ENCODE assay signal across 16 cellular contexts in genomic region chr6:35764238-35764896, GRCh38. TPM values are rescaled to one million over a fixed set of nuclear protein-coding genes. Genes with fewer than 3 reads are reported as not detected.
DNase-seq lines count a peak whose midpoint lies in the region; ATAC-seq and TF ChIP-seq lines count a peak whose summit lies in the region.
"Had no signal": no experiment of that assay in that cellular context is flagged by ENCODE, and none has a peak within 500 bp of the region (broad histone marks: within the 10 kb centered on the region; RNA-seq: fewer than 3 reads in every experiment).

No MANE protein-coding gene starts in this region.

- H4K20me1 ChIP-seq in GM23338 (replicated peaks; ENCODE audit: insufficient read depth), result no peaks in the 10 kb centered on the region
- H4K20me1 ChIP-seq in neural progenitor cell (ENCODE audit: low read depth), result no peaks in the 10 kb centered on the region

- peak overlapping the region; percentile 87 for H3K27ac ChIP-seq in GM23338 (ENCODE audit: low read depth)
- no peak overlapping the region for H3K27ac ChIP-seq in neural progenitor cell
- no peak overlapping the region for H3K27ac ChIP-seq in Peyer's patch
- H3K27ac ChIP-seq: GM23248, uterus had no signal

- H3K36me3 Mint-ChIP-seq in GM23338 (ENCODE audit: low read depth) (no peaks in the 10 kb centered on the region), glutamatergic neuron (ENCODE audit: unreplicated experiment) (no peaks in the 10 kb centered on the region), neural progenitor cell (no peaks in the 10 kb centered on the region)

- H3K4me3 Mint-ChIP-seq in GM23338, result peak overlapping the region; percentile 80
- H3K4me3 Mint-ChIP-seq in glutamatergic neuron (ENCODE audit: unreplicated experiment), result peak overlapping the region; percentile 86
- peak overlapping the region; percentile 64 for H3K4me3 Mint-ChIP-seq in neural progenitor cell

- TF ChIP-seq POLR2A in Peyer's patch (IDR thresholded peaks at IDR 0.05), result no peak

- H3K9me3 Mint-ChIP-seq in GM23338 (peaks cover 3% of the 10 kb centered on the region; the same call in 2 of the 3 replicates), glutamatergic neuron (ENCODE audit: unreplicated experiment) (peaks cover 2% of the 10 kb centered on the region), neural progenitor cell (peaks cover 9% of the 10 kb centered on the region)

- peak overlapping the region; percentile 65 for H3K9ac ChIP-seq in NT2/D1 (ENCODE audit: insufficient read length, low read depth)
- H3K9ac ChIP-seq in neural progenitor cell, result no peak overlapping the region
- H3K9ac ChIP-seq: GM23248 had no signal

- H3K9me3 ChIP-seq in NT2/D1 (ENCODE audit: insufficient read depth, low read length) (no peaks in the 10 kb centered on the region), neural progenitor cell (ENCODE audit: low read depth) (no peaks in the 10 kb centered on the region), Peyer's patch (no peaks in the 10 kb centered on the region)
- H3K9me3 ChIP-seq: uterus had no signal

- H3K27me3 ChIP-seq in GM23338 (ENCODE audit: insufficient read depth), result no peaks in the 10 kb centered on the region
- no peaks in the 10 kb centered on the region for H3K27me3 ChIP-seq in NT2/D1 (ENCODE audit: insufficient read depth, insufficient read length)
- H3K27me3 ChIP-seq in neural progenitor cell, result no peaks in the 10 kb centered on the region
- H3K27me3 ChIP-seq in Peyer's patch, result no peaks in the 10 kb centered on the region

- H3K79me2 ChIP-seq in GM23338 (replicated peaks; ENCODE audit: insufficient read depth) (no peaks in the 10 kb centered on the region), neural progenitor cell (ENCODE audit: low read depth) (no peaks in the 10 kb centered on the region)

- H3K27ac Mint-ChIP-seq in GM23338, result peak overlapping the region; percentile 97
- H3K27ac Mint-ChIP-seq in glutamatergic neuron (ENCODE audit: unreplicated experiment), result no peak overlapping the region
- H3K27ac Mint-ChIP-seq in neural progenitor cell, result no peak overlapping the region

- no peak overlapping the region for H2AFZ ChIP-seq in GM23338
- H2AFZ ChIP-seq in neural progenitor cell (replicated peaks), result peak overlapping the region; percentile 45
- H2AFZ ChIP-seq: GM23248 had no signal

- H3K4me3 ChIP-seq in GM23338 (peak overlapping the region; percentile 51), NT2/D1 (ENCODE audit: insufficient read length, low read depth) (peak overlapping the region; percentile 58), neural progenitor cell (peak overlapping the region; percentile 43), Peyer's patch (no peak overlapping the region)
- H3K4me3 ChIP-seq: GM23248, uterus had no signal

- DNase-seq in GM23338 (ENCODE audit: low spot score) (peak; percentile 99), NT2/D1 (ENCODE audit: low read depth, low spot score) (peak; percentile 78), glutamatergic neuron (no peak), neural progenitor cell (ENCODE audit: low spot score) (peak; percentile 79), GF-D8 (lab: John Stamatoyannopoulos, UW) (no peak), Peyer's patch (no peak)
- DNase-seq: activated CD4-positive, alpha-beta T cell treated with anti-CD3 and anti-CD28 coated beads, Interleukin-2, amount 50 U/mL, for 1 hour; activated naive CD4-positive, alpha-beta T cell treated with anti-CD3 and anti-CD28 coated beads, Interleukin-2, amount 50 U/mL, for 16 hours; C1 segment of cervical spinal cord; cortex of kidney; GM23248; stimulated activated CD8-positive, alpha-beta memory T cell treated with anti-CD3 and anti-CD28 coated beads, Interleukin-4, amount 100 ng/mL, for 48 hours; uterus had no signal

- TF ChIP-seq CTCF in GM23338 (conservative IDR thresholded peaks at IDR 0.05; ENCODE audit: low read depth in 2 of 2) (peak in 1 of 2 experiments; percentile 21; a peak in 2 of 4 replicates), glutamatergic neuron (IDR thresholded peaks at IDR 0.05; ENCODE audit: partially characterized antibody, unreplicated experiment) (no peak), neural progenitor cell (IDR thresholded peaks at IDR 0.05) (no peak), Peyer's patch (IDR thresholded peaks at IDR 0.05) (no peak)

- H3K27me3 Mint-ChIP-seq in GM23338 (ENCODE audit: insufficient read depth, low read depth, poor library complexity), result peaks cover 14% of the 10 kb centered on the region
- H3K27me3 Mint-ChIP-seq in glutamatergic neuron (ENCODE audit: unreplicated experiment), result peaks cover 5% of the 10 kb centered on the region
- H3K27me3 Mint-ChIP-seq in neural progenitor cell (ENCODE audit: insufficient read depth, low read depth), result peaks cover 23% of the 10 kb centered on the region

- peak overlapping the region; percentile 71 for H3K4me2 ChIP-seq in GM23338
- H3K4me2 ChIP-seq in neural progenitor cell, result peak overlapping the region; percentile 77

- H3K9me2 ChIP-seq in GM23338 (ENCODE audit: insufficient read depth), result no peaks in the 10 kb centered on the region

- peak; percentile 91 for ATAC-seq in GM23338
- ATAC-seq in HG02981 (IDR thresholded peaks at IDR 0.05; ENCODE audit: unreplicated experiment), result no peak
- no peak for ATAC-seq in GM18909 (IDR thresholded peaks at IDR 0.05; ENCODE audit: poor library complexity, unreplicated experiment)

- H3F3A ChIP-seq in GM23338 (replicated peaks; ENCODE audit: low read depth) (0 out of 2 replicates have a peak, but pooled peaks cover 3% of the 10 kb centered on the region), neural progenitor cell (ENCODE audit: low read depth) (peaks cover 26% of the 10 kb centered on the region)

- H3K4me1 Mint-ChIP-seq in GM23338 (peaks cover 24% of the 10 kb centered on the region), glutamatergic neuron (ENCODE audit: low read depth, unreplicated experiment) (peaks cover 2% of the 10 kb centered on the region), neural progenitor cell (peaks cover 18% of the 10 kb centered on the region)

- H3K4me1 ChIP-seq in GM23338 (ENCODE audit: insufficient read depth), result peaks cover 10% of the 10 kb centered on the region
- no peaks in the 10 kb centered on the region for H3K4me1 ChIP-seq in NT2/D1 (ENCODE audit: insufficient read depth, insufficient read length)
- H3K4me1 ChIP-seq in neural progenitor cell, result no peaks in the 10 kb centered on the region
- H3K4me1 ChIP-seq in Peyer's patch, result peaks cover 0 to 5% (median 0%) of the 10 kb centered on the region in 4 donors
- H3K4me1 ChIP-seq: uterus had no signal

- H3K36me3 ChIP-seq in GM23338 (ENCODE audit: insufficient read depth) (no peaks in the 10 kb centered on the region), NT2/D1 (ENCODE audit: insufficient read depth, insufficient read length, low read length) (no peaks in the 10 kb centered on the region), neural progenitor cell (no peaks in the 10 kb centered on the region), Peyer's patch (no peaks in the 10 kb centered on the region)
- H3K36me3 ChIP-seq: uterus had no signal

TF ChIP-seq in GM23338, 12 proteins besides CTCF, POLR2A, EP300 and RAD21 (continues in another document):
- TF ChIP-seq ZNF114 (CRISPR knock-in tag; IDR thresholded peaks at IDR 0.05), result no peak
- peak; percentile 90 for TF ChIP-seq POLR2AphosphoS5 (IDR thresholded peaks at IDR 0.05; ENCODE audit: low read depth)
- peak; percentile 7; the same call in 1 of the 2 replicates for TF ChIP-seq NANOG (IDR thresholded peaks at IDR 0.05; ENCODE audit: borderline replicate concordance)

RNA-seq across cellular contexts. Expression of gene CLPSL2, which starts 12.0 kb away (rescaled TPM):
- total RNA-seq in GM23338 (2014; rRNA removed; shearing (Covaris generic)), result 3.1 TPM in 1 of 2 replicates, not detected in the other
- 2.9 and 3.6 TPM in 2 replicates for polyA plus RNA-seq in GM23338 (2016; fragmentation: Nextera tagmentation; extraction: Ambion mirVana)
- total RNA-seq in glutamatergic neuron (ENCODE audit: unreplicated experiment) (not detected), neural progenitor cell (ENCODE audit: low replicate concordance) (1.4 TPM in 1 of 2 replicates, not detected in the other), Peyer's patch (not detected)
- total RNA-seq: GM23248, NCI-H460, uterus had no signal
- polyA plus RNA-seq: GM23248 had no signal

RNA-seq across cellular contexts. Expression of gene CLPSL1, which starts 16.5 kb away (rescaled TPM):
- not detected in 2 replicates for total RNA-seq in GM23338 (2014; rRNA removed; shearing (Covaris generic))
- 0.80 TPM in 1 of 2 replicates, not detected in the other for polyA plus RNA-seq in GM23338 (2016; fragmentation: Nextera tagmentation; extraction: Ambion mirVana)
- not detected for total RNA-seq in glutamatergic neuron (ENCODE audit: unreplicated experiment)
- total RNA-seq in neural progenitor cell (ENCODE audit: low replicate concordance), result not detected in 2 replicates
- total RNA-seq in Peyer's patch, result not detected
- total RNA-seq: GM23248, NCI-H460, uterus had no signal
- polyA plus RNA-seq: GM23248 had no signal

RNA-seq across cellular contexts. Expression of gene ARMC12, which starts 27.5 kb away (rescaled TPM):
- total RNA-seq in GM23338 (2014; rRNA removed; shearing (Covaris generic)), result 0.90 and 1.3 TPM in 2 replicates
- polyA plus RNA-seq in GM23338 (2016; fragmentation: Nextera tagmentation; extraction: Ambion mirVana), result 0.94 TPM in 2 replicates
- total RNA-seq in glutamatergic neuron (ENCODE audit: unreplicated experiment) (2.6 TPM), neural progenitor cell (ENCODE audit: low replicate concordance) (1.0 and 1.9 TPM in 2 replicates), Peyer's patch (1 to 10 TPM in 2 of 4 donors, not detected in 2; 1.3 to 2.7 TPM)
- total RNA-seq: GM23248 had no signal

RNA-seq across cellular contexts. Expression of gene CLPS, which starts 32.8 kb away (rescaled TPM):
- not detected in 2 replicates for total RNA-seq in GM23338 (2014; rRNA removed; shearing (Covaris generic))
- not detected in 2 replicates for polyA plus RNA-seq in GM23338 (2016; fragmentation: Nextera tagmentation; extraction: Ambion mirVana)
- not detected for total RNA-seq in glutamatergic neuron (ENCODE audit: unreplicated experiment)
- not detected in 2 replicates for total RNA-seq in neural progenitor cell (ENCODE audit: low replicate concordance)
- not detected for total RNA-seq in Peyer's patch
- total RNA-seq: GM23248, NCI-H460, uterus had no signal
- polyA plus RNA-seq: GM23248 had no signal

RNA-seq across cellular contexts. Expression of gene LHFPL5, which starts 40.8 kb away (rescaled TPM):
- total RNA-seq in GM23338 (2014; rRNA removed; shearing (Covaris generic)), result not detected in 2 replicates
- polyA plus RNA-seq in GM23338 (2016; fragmentation: Nextera tagmentation; extraction: Ambion mirVana), result not detected in 2 replicates
- total RNA-seq in glutamatergic neuron (ENCODE audit: unreplicated experiment) (1.7 TPM), neural progenitor cell (ENCODE audit: low replicate concordance) (not detected in 2 replicates), Peyer's patch (not detected)
- total RNA-seq: GM23248, NCI-H460, uterus had no signal
- polyA plus RNA-seq: GM23248 had no signal

Comparison
In these comparisons a context has a peak if more than half of its experiments do, and no peak if none do; other contexts are left out.
1. DNase-seq: peak in GM23338 (single experiment), NT2/D1 (single experiment) and neural progenitor cell (single experiment); none in glutamatergic neuron (single experiment), GF-D8 (single experiment) and Peyer's patch (0 of 3).
2. H3K4me3 ChIP-seq: peak in GM23338 (single experiment), NT2/D1 (single experiment) and neural progenitor cell (single experiment); none in Peyer's patch (0 of 4).
3. Peak in every context shown above with its lines, with median percentiles within 50 percentile points of each other: H3K4me3 Mint-ChIP-seq.